1 cellular context compared by ENCODE assay signal in the genomic region with DNA sequence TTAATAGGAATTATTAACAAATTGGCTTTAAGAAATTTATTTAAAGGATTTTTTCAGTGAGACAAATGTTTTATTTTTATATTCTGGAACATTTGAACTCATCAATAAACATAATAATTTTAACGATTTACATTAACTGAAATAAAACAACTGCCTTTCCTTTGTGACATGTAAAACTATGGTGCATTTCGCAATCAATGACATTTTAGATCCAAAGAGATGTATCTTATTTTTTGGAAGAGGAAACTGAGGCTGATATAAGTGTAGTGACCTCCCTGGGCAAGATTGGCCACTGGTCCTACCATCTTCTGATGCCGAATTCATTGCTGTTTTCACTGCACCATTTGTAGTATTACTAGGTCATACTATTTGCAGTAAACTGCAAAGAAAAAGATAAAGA.
TF ChIP-seq lines count a peak whose summit lies in the region.

No MANE protein-coding gene starts in this region.

TF ChIP-seq in GM12878, 131 proteins besides CTCF, POLR2A, EP300 and RAD21:
- TF ChIP-seq EED (IDR thresholded peaks at IDR 0.05; ENCODE audit: low read depth) (no peak), NR2C2 (IDR thresholded peaks at IDR 0.05; ENCODE audit: borderline replicate concordance, control insufficient read depth, insufficient read length, low read depth) (no peak), SIX5 (IDR thresholded peaks at IDR 0.05; ENCODE audit: low read depth, low read length, severe bottlenecking) (no peak)
- TF ChIP-seq, protein P1, sequence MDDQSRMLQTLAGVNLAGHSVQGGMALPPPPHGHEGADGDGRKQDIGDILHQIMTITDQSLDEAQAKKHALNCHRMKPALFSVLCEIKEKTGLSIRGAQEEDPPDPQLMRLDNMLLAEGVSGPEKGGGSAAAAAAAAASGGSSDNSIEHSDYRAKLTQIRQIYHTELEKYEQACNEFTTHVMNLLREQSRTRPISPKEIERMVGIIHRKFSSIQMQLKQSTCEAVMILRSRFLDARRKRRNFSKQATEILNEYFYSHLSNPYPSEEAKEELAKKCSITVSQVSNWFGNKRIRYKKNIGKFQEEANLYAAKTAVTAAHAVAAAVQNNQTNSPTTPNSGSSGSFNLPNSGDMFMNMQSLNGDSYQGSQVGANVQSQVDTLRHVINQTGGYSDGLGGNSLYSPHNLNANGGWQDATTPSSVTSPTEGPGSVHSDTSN (IDR thresholded peaks at IDR 0.05; ENCODE audit: insufficient replicate concordance, low read depth, low read length), result no peak
